In the genomic region with DNA sequence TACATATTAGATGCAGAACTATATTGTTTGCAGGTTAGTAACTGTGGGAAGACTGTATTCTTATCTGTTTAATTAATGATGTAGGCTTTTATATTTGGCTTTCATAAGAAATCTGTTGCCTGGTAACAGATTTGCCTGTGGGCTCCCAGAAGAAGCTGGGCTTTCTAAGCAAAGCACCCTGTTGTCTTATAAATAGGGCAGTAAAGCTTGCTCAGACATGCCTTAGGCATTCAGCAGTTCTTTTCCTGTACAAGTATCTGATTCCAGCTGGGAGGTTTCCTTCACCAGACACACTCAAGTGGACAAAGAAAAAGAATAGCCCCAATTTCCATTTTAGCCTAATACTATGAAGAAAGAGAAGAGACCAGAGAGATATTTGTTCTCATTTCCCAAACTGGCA, we compare ENCODE assay signal across 16 cellular contexts.
DNase-seq lines count a peak whose midpoint lies in the region; ATAC-seq and TF ChIP-seq lines count a peak whose summit lies in the region.
"Had no signal": no experiment of that assay in that cellular context is flagged by ENCODE, and none has a peak within 500 bp of the region (broad histone marks: within the 10 kb centered on the region; RNA-seq: fewer than 3 reads in every experiment).

No MANE protein-coding gene starts in this region.

- H3K4me1 ChIP-seq in psoas muscle: no peaks in the 10 kb centered on the region
- H3K4me1 ChIP-seq: adrenal gland, BLaER1, heart left ventricle, pancreas had no signal

- TF ChIP-seq CTCF in WERI-Rb-1 (IDR thresholded peaks at IDR 0.05; ENCODE audit: low read depth, low read length): no peak
- no peak for TF ChIP-seq CTCF in psoas muscle (IDR thresholded peaks at IDR 0.05)

- H3K27ac ChIP-seq in WERI-Rb-1 (0 out of 2 replicates have a peak overlapping the region, but pooled peaks have one; percentile 3), psoas muscle (no peak overlapping the region)
- H3K27ac ChIP-seq: adrenal gland, BLaER1, heart left ventricle, pancreas had no signal

- DNase-seq in DMS153 treated with DMSO at 0.1 percent for 48 hours (lab: John Stamatoyannopoulos, UW; ENCODE audit: unreplicated experiment) (peak; percentile 46), NCI-H1436 treated with DMSO at 0.1 percent for 48 hours (lab: John Stamatoyannopoulos, UW) (peak; percentile 21), WERI-Rb-1 (no peak), myocyte (ENCODE audit: low read depth) (peak; percentile 2), AML-193 (lab: John Stamatoyannopoulos, UW) (no peak), SW480 (ENCODE audit: low spot score) (no peak), psoas muscle (no peak)
- DNase-seq: activated CD8-positive, alpha-beta T cell treated with anti-CD3 and anti-CD28 coated beads, Interleukin-2, amount 10 ng/mL, durations not matched to agents 7 days and 5 days; adrenal gland; erythroblast; heart left ventricle; kidney; NCI-H1694 treated with DMSO at 0.1 percent for 48 hours; pancreas had no signal

- ATAC-seq in GM18907 (IDR thresholded peaks at IDR 0.05; ENCODE audit: unreplicated experiment) (no peak), psoas muscle (no peak)
- ATAC-seq: activated CD8-positive, alpha-beta T cell treated with anti-CD3 and anti-CD28 coated beads, Interleukin-2, amount 10 ng/mL, durations not matched to agents 7 days and 5 days; heart left ventricle; pancreas had no signal

- H3K27me3 ChIP-seq in WERI-Rb-1 (ENCODE audit: insufficient read depth, low read depth, severe bottlenecking): no peaks in the 10 kb centered on the region
- H3K27me3 ChIP-seq in psoas muscle (ENCODE audit: insufficient read depth in 3 of 3, low read length in 2 of 3): no peaks in the 10 kb centered on the region
- H3K27me3 ChIP-seq: adrenal gland, BLaER1, heart left ventricle, pancreas had no signal

- no peak overlapping the region for H3K4me3 ChIP-seq in WERI-Rb-1 (ENCODE audit: low read depth, low read length)
- no peak overlapping the region for H3K4me3 ChIP-seq in psoas muscle
- H3K4me3 ChIP-seq: adrenal gland, BLaER1, heart left ventricle, pancreas had no signal

- no peaks in the 10 kb centered on the region for H3K9me3 ChIP-seq in WERI-Rb-1 (ENCODE audit: severe bottlenecking)
- H3K9me3 ChIP-seq in psoas muscle: no peaks in the 10 kb centered on the region
- H3K9me3 ChIP-seq: adrenal gland, BLaER1, heart left ventricle, pancreas had no signal

- intact Hi-C loops in psoas muscle (cut with DNase I): no loop called here

- no peaks in the 10 kb centered on the region for H3K36me3 ChIP-seq in WERI-Rb-1
- H3K36me3 ChIP-seq in psoas muscle (ENCODE audit: insufficient read depth in 1 of 2, low read depth in 1 of 2): no peaks in the 10 kb centered on the region
- H3K36me3 ChIP-seq: adrenal gland, BLaER1, heart left ventricle, pancreas had no signal

Comparison
In these comparisons a context has a peak if more than half of its experiments do, and no peak if none do; other contexts are left out.
1. DNase-seq: peak in DMS153 treated with DMSO at 0.1 percent for 48 hours (single experiment), NCI-H1436 treated with DMSO at 0.1 percent for 48 hours (single experiment) and myocyte (single experiment); none in WERI-Rb-1 (single experiment), AML-193 (0 of 2), SW480 (single experiment) and psoas muscle (0 of 2).